Comparison of ENCODE assay signal across 1 cellular context in the genomic region with DNA sequence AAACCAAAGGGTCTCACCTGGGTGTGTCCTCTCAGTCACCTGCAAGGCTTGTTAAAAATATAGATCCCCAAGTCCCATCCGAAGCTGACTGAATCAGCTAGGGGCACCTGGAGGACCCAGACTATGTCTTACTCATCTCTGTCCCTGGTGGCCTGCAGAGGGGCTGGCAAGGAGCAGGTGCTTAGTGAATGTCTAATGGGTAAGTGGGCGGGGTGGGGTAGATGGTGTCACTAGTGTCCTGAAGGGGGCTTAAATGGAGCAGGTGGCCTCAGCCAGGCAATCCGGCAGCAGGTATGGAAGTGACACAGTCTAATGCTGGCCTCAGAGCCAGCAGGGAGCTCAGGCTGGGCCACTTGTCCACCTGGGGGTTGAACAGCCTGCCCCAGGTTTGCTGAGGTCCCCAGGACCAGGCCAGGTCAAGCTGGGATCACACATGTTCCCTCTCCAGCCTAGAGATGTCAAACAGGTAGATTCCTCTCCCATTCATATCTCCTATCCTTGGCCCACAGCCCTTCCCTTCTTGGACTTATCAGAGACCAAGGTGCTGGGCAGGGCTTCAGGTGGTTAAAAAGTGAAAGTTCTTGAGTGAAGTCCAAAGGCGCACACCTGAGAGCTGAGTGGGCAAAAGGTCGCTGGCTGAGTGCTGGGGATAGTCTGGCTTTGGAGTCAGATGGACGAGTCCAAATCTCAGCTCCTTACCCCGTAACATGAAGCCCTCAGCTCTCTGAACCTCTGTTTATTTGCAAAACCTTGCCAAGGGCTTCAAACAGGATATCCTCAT.
TF ChIP-seq lines count a peak whose summit lies in the region.

No MANE protein-coding gene starts in this region.

TF ChIP-seq in liver, 16 proteins besides CTCF, POLR2A, EP300 and RAD21 (continued from another document):
- TF ChIP-seq, protein P1, sequence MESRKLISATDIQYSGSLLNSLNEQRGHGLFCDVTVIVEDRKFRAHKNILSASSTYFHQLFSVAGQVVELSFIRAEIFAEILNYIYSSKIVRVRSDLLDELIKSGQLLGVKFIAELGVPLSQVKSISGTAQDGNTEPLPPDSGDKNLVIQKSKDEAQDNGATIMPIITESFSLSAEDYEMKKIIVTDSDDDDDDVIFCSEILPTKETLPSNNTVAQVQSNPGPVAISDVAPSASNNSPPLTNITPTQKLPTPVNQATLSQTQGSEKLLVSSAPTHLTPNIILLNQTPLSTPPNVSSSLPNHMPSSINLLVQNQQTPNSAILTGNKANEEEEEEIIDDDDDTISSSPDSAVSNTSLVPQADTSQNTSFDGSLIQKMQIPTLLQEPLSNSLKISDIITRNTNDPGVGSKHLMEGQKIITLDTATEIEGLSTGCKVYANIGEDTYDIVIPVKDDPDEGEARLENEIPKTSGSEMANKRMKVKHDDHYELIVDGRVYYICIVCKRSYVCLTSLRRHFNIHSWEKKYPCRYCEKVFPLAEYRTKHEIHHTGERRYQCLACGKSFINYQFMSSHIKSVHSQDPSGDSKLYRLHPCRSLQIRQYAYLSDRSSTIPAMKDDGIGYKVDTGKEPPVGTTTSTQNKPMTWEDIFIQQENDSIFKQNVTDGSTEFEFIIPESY (IDR thresholded peaks at IDR 0.05) = no peak
- TF ChIP-seq JUND (IDR thresholded peaks at IDR 0.05) = no peak
TF ChIP-seq in liver: peak in this region for 2.
